ENCODE assay signal across 1 cellular context in genomic region chr9:128102861-128103588, GRCh38.
TF ChIP-seq lines count a peak whose summit lies in the region.

No MANE protein-coding gene starts in this region.

TF ChIP-seq in HepG2, 621 proteins besides CTCF, POLR2A, EP300 and RAD21 (continued from another document and continues in another):
- TF ChIP-seq SKIL (CRISPR knock-in tag; IDR thresholded peaks at IDR 0.05; ENCODE audit: borderline replicate concordance) (peak; percentile 96), PHB2 (IDR thresholded peaks at IDR 0.05; ENCODE audit: partially characterized antibody) (no peak), EHMT2 (IDR thresholded peaks at IDR 0.05; ENCODE audit: borderline replicate concordance, low read depth, low read length) (no peak), KLF16 (CRISPR knock-in tag; IDR thresholded peaks at IDR 0.05) (peak in 1 of 2 experiments; percentile 98; a peak in 2 of 4 replicates), ZNF646 (CRISPR knock-in tag; IDR thresholded peaks at IDR 0.05) (no peak), NR0B2 (CRISPR knock-in tag; IDR thresholded peaks at IDR 0.05) (peak; percentile 85; the same call in 1 of the 2 replicates), HNRNPL (IDR thresholded peaks at IDR 0.05; ENCODE audit: low read depth, low read length) (peak; percentile 90), USF2 (IDR thresholded peaks at IDR 0.05; ENCODE audit: low read depth, low read length) (no peak), USF2 (CRISPR knock-in tag; IDR thresholded peaks at IDR 0.05; ENCODE audit: borderline replicate concordance) (no peak; the same call in 1 of the 2 replicates), SMAD9 (CRISPR knock-in tag; IDR thresholded peaks at IDR 0.05) (no peak; the same call in none of the 2 replicates), AKAP8 (CRISPR knock-in tag; IDR thresholded peaks at IDR 0.05) (no peak), ZNF737 (CRISPR knock-in tag; IDR thresholded peaks at IDR 0.05; ENCODE audit: borderline replicate concordance) (no peak), MBD4 (IDR thresholded peaks at IDR 0.05; ENCODE audit: borderline replicate concordance, low read length) (no peak), SIX4 (CRISPR knock-in tag; IDR thresholded peaks at IDR 0.05) (peak; percentile 94), PAX8 (CRISPR knock-in tag; IDR thresholded peaks at IDR 0.05; ENCODE audit: borderline replicate concordance) (peak; percentile 68; the same call in 1 of the 2 replicates), ZNF3 (CRISPR knock-in tag; IDR thresholded peaks at IDR 0.05) (no peak; the same call in 1 of the 2 replicates), HBP1 (CRISPR knock-in tag; IDR thresholded peaks at IDR 0.05; ENCODE audit: low read depth) (0 out of 2 replicates have a peak, but pooled peaks have one; percentile 47), HOXA5 (CRISPR knock-in tag; IDR thresholded peaks at IDR 0.05) (0 out of 2 replicates have a peak, but pooled peaks have one; percentile 48), SIN3B (IDR thresholded peaks at IDR 0.05; ENCODE audit: low read length) (no peak), HOMEZ (CRISPR knock-in tag; IDR thresholded peaks at IDR 0.05; ENCODE audit: low read depth) (peak; percentile 60; the same call in 1 of the 2 replicates)
- TF ChIP-seq, protein P1, sequence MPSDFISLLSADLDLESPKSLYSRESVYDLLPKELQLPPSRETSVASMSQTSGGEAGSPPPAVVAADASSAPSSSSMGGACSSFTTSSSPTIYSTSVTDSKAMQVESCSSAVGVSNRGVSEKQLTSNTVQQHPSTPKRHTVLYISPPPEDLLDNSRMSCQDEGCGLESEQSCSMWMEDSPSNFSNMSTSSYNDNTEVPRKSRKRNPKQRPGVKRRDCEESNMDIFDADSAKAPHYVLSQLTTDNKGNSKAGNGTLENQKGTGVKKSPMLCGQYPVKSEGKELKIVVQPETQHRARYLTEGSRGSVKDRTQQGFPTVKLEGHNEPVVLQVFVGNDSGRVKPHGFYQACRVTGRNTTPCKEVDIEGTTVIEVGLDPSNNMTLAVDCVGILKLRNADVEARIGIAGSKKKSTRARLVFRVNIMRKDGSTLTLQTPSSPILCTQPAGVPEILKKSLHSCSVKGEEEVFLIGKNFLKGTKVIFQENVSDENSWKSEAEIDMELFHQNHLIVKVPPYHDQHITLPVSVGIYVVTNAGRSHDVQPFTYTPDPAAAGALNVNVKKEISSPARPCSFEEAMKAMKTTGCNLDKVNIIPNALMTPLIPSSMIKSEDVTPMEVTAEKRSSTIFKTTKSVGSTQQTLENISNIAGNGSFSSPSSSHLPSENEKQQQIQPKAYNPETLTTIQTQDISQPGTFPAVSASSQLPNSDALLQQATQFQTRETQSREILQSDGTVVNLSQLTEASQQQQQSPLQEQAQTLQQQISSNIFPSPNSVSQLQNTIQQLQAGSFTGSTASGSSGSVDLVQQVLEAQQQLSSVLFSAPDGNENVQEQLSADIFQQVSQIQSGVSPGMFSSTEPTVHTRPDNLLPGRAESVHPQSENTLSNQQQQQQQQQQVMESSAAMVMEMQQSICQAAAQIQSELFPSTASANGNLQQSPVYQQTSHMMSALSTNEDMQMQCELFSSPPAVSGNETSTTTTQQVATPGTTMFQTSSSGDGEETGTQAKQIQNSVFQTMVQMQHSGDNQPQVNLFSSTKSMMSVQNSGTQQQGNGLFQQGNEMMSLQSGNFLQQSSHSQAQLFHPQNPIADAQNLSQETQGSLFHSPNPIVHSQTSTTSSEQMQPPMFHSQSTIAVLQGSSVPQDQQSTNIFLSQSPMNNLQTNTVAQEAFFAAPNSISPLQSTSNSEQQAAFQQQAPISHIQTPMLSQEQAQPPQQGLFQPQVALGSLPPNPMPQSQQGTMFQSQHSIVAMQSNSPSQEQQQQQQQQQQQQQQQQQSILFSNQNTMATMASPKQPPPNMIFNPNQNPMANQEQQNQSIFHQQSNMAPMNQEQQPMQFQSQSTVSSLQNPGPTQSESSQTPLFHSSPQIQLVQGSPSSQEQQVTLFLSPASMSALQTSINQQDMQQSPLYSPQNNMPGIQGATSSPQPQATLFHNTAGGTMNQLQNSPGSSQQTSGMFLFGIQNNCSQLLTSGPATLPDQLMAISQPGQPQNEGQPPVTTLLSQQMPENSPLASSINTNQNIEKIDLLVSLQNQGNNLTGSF (CRISPR knock-in tag; IDR thresholded peaks at IDR 0.05) = no peak
- TF ChIP-seq, protein P2, sequence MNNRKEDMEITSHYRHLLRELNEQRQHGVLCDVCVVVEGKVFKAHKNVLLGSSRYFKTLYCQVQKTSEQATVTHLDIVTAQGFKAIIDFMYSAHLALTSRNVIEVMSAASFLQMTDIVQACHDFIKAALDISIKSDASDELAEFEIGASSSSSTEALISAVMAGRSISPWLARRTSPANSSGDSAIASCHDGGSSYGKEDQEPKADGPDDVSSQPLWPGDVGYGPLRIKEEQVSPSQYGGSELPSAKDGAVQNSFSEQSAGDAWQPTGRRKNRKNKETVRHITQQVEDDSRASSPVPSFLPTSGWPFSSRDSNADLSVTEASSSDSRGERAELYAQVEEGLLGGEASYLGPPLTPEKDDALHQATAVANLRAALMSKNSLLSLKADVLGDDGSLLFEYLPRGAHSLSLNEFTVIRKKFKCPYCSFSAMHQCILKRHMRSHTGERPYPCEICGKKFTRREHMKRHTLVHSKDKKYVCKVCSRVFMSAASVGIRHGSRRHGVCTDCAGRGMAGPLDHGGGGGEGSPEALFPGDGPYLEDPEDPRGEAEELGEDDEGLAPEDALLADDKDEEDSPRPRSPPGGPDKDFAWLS (CRISPR knock-in tag; IDR thresholded peaks at IDR 0.05; ENCODE audit: borderline replicate concordance) = no peak
- TF ChIP-seq, protein P3, sequence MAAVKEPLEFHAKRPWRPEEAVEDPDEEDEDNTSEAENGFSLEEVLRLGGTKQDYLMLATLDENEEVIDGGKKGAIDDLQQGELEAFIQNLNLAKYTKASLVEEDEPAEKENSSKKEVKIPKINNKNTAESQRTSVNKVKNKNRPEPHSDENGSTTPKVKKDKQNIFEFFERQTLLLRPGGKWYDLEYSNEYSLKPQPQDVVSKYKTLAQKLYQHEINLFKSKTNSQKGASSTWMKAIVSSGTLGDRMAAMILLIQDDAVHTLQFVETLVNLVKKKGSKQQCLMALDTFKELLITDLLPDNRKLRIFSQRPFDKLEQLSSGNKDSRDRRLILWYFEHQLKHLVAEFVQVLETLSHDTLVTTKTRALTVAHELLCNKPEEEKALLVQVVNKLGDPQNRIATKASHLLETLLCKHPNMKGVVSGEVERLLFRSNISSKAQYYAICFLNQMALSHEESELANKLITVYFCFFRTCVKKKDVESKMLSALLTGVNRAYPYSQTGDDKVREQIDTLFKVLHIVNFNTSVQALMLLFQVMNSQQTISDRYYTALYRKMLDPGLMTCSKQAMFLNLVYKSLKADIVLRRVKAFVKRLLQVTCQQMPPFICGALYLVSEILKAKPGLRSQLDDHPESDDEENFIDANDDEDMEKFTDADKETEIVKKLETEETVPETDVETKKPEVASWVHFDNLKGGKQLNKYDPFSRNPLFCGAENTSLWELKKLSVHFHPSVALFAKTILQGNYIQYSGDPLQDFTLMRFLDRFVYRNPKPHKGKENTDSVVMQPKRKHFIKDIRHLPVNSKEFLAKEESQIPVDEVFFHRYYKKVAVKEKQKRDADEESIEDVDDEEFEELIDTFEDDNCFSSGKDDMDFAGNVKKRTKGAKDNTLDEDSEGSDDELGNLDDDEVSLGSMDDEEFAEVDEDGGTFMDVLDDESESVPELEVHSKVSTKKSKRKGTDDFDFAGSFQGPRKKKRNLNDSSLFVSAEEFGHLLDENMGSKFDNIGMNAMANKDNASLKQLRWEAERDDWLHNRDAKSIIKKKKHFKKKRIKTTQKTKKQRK (IDR thresholded peaks at IDR 0.05; ENCODE audit: low read length) = no peak
